In the genomic region with DNA sequence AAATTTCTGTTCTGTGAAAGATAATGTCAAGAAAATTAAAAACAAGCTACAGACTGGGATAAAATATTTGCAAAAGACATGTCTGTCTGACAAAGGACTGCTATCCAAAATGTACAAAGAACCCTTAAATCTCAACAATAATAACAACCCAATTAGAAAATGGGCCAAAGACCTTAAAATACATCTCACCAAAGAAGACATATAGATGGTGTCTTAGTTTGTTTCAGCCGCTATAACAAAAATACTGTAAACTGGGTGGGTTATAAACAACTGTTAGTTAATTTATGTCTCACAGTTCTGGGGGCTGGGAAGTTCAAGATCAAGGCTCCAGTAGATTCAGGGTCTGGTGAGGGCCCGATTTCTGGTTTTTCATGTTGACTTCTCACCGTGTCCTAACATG, we compare ENCODE assay signal across 11 cellular contexts.
"Had no signal": no experiment of that assay in that cellular context is flagged by ENCODE, and none has a peak within 500 bp of the region (broad histone marks: within the 10 kb centered on the region; RNA-seq: fewer than 3 reads in every experiment).

No MANE protein-coding gene starts in this region.

- ATAC-seq: GM23338, HCT116 had no signal

- FAIRE-seq: H1, H54 had no signal

- H3K9ac ChIP-seq: GM23248 had no signal

- H3K36me3 ChIP-seq: HAP-1 had no signal

- DNase-seq: GM23248, GOT3, H7, H9, HCEC 1CT, HFFc6 had no signal

- H3K4me1 ChIP-seq: HAP-1 had no signal

- H3K9me3 ChIP-seq: HAP-1 had no signal

- H3K27ac ChIP-seq: GM23248 had no signal

- H2AFZ ChIP-seq: GM23248, GM23338 had no signal

- H3K4me2 ChIP-seq: GM23338 had no signal

- H3K4me3 ChIP-seq: GM23248, GM23338, HAP-1 had no signal
